In the genomic region with DNA sequence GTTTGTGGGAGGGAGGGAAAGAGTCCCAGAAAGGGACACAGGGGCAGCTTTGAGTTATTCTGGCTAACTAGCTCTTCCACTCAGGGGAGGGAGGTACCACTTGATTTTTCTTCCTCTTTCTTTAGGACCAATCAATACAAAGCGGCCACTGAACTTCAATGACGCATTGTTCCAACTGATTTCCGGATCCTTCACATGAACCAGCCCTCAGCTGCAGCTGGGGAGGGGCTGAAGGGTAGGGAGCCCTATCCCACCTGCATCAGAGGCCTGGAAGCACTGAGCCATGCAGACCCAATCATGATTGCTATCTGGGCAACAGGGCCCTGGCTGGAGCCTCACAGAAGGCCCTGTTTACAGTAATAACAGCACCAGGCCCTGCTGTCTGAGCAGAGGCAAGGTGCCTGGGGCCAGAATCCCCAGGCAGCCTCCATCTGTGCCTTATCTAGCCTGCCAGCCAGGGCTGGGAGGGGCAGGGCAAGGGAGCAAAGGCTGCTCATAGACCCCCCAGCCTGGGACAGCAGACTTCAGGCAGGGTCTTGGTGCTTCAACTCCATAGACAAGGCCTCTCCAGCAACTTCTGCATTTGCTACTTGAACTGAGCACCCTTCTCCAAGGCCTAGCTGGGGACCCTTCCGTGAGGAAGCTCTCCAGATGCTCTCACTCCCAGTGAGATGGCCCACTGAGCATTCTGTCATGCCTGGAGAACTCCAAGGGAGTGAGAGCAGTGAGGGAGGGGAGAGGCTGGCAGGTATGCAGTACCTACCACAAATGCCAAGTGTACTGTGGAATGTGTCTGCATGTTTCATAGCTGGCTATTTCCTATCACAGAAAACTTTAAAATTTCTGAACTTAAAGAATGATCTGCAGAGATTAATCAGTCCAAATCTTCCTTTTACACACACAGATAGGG, we compare ENCODE assay signal across 9 cellular contexts. TPM values are rescaled to one million over a fixed set of nuclear protein-coding genes. Genes with fewer than 3 reads are reported as not detected.
DNase-seq lines count a peak whose midpoint lies in the region; FAIRE-seq and TF ChIP-seq lines count a peak whose summit lies in the region.
"Had no signal": no experiment of that assay in that cellular context is flagged by ENCODE, and none has a peak within 500 bp of the region (broad histone marks: within the 10 kb centered on the region; RNA-seq: fewer than 3 reads in every experiment).

No MANE protein-coding gene starts in this region.

- TF ChIP-seq CTCF in WERI-Rb-1 (IDR thresholded peaks at IDR 0.05; ENCODE audit: low read depth, low read length): no peak
- TF ChIP-seq CTCF in kidney epithelial cell (IDR thresholded peaks at IDR 0.05; ENCODE audit: insufficient read depth, low read length, poor library complexity, severe bottlenecking): no peak
- TF ChIP-seq CTCF in transverse colon (IDR thresholded peaks at IDR 0.05): no peak

- H3K9ac ChIP-seq in HUES48 (ENCODE audit: low read depth, low read length): no peak overlapping the region

- no peaks in the 10 kb centered on the region for H3K36me3 ChIP-seq in HUES48 (ENCODE audit: control insufficient read depth, insufficient read depth, low read length)
- no peaks in the 10 kb centered on the region; the same call in 1 of the 2 replicates for H3K36me3 ChIP-seq in WERI-Rb-1
- no peaks in the 10 kb centered on the region for H3K36me3 ChIP-seq in kidney epithelial cell (ENCODE audit: control insufficient read depth, insufficient read depth, low read length)
- no peaks in the 10 kb centered on the region for H3K36me3 ChIP-seq in transverse colon

- H3K9me3 ChIP-seq in HUES48 (ENCODE audit: control insufficient read depth, insufficient read depth, low read length) (no peaks in the 10 kb centered on the region), WERI-Rb-1 (ENCODE audit: severe bottlenecking) (no peaks in the 10 kb centered on the region), transverse colon (no peaks in the 10 kb centered on the region)
- H3K9me3 ChIP-seq: A549 had no signal

- H3K27ac ChIP-seq in HUES48 (ENCODE audit: low read depth, low read length): peak overlapping the region; percentile 16
- peak overlapping the region; percentile 7; the same call in 1 of the 2 replicates for H3K27ac ChIP-seq in WERI-Rb-1
- peak overlapping the region; percentile 45 to 58 (median 54) for H3K27ac ChIP-seq in transverse colon
- H3K27ac ChIP-seq: A549 had no signal

- TF ChIP-seq POLR2A in transverse colon (IDR thresholded peaks at IDR 0.05) (no peak), GM12892 (IDR thresholded peaks at IDR 0.05; ENCODE audit: low read depth, low read length) (no peak)

- H3K4me1 ChIP-seq in HUES48 (ENCODE audit: control insufficient read depth, insufficient read depth, low read length) (peaks cover 44% of the 10 kb centered on the region), transverse colon (peaks cover 8 to 10% (median 9%) of the 10 kb centered on the region in 4 donors)

- DNase-seq in NCI-H2081 (lab: John Stamatoyannopoulos, UW): peak; percentile 45 to 72
- no peak for DNase-seq in NCI-H2081 treated with DMSO at 0.1 percent for 48 hours (lab: John Stamatoyannopoulos, UW)
- DNase-seq in WERI-Rb-1: no peak
- peak; percentile 43 for DNase-seq in kidney epithelial cell (ENCODE audit: low read depth)
- DNase-seq in transverse colon: peak; percentile 25
- DNase-seq in activated effector memory CD4-positive, alpha-beta T cell treated with anti-CD3 and anti-CD28 coated beads, Interleukin-2, amount 50 U/mL, for 16 hours: no peak
- DNase-seq in GM12892 (ENCODE audit: insufficient read length): no peak

- no peak overlapping the region for H3K4me3 ChIP-seq in HUES48 (ENCODE audit: low read depth, low read length)
- H3K4me3 ChIP-seq in WERI-Rb-1 (ENCODE audit: low read depth, low read length): no peak overlapping the region
- H3K4me3 ChIP-seq in kidney epithelial cell (ENCODE audit: low read depth, low read length): no peak overlapping the region
- H3K4me3 ChIP-seq in transverse colon: no peak overlapping the region
- H3K4me3 ChIP-seq: A549 had no signal

- TF ChIP-seq EP300 in transverse colon (IDR thresholded peaks at IDR 0.05; ENCODE audit: low read depth): no peak

- in situ Hi-C loops in transverse colon (cut with MboI; ENCODE audit: low pct_ligation_motif_present in 1 of 4, low pct_unique_long_range_greater_than_20kb in 1 of 4, low sequenced_read_pairs in 3 of 4): loop anchor here in 3 of 4 donors (25.0 kb wide), 1 partner anchor 425 kb away; a partner anchor contains a TSS

- 79 to 90% methylated on average over 3 to 4 of the region's 4 CpGs for WGBS in transverse colon (ENCODE audit: low coverage in 1 of 2), 2 donors

- intact Hi-C loops in transverse colon (cut with DNase I; ENCODE audit: low total_unique reads): no loop called here

- H3K27me3 ChIP-seq in HUES48 (ENCODE audit: control insufficient read depth, insufficient read depth, low read length) (no peaks in the 10 kb centered on the region), WERI-Rb-1 (ENCODE audit: insufficient read depth, low read depth, severe bottlenecking) (no peaks in the 10 kb centered on the region), kidney epithelial cell (ENCODE audit: control insufficient read depth, insufficient read depth, low read length) (no peaks in the 10 kb centered on the region), transverse colon (no peaks in the 10 kb centered on the region)

- no peak for FAIRE-seq in GM12892 (lab: Jason Lieb, UNC)
- FAIRE-seq: A549 had no signal

RNA-seq across cellular contexts. Expression of a gene that starts 22.5 kb away (rescaled TPM):
- total RNA-seq in kidney epithelial cell (31.6 and 31.8 TPM in 2 replicates), transverse colon (10 to 100 TPM in 2 of 4 donors, 1 to 10 TPM in 2; 4.9 to 19.7 (median 11.0) TPM)
- 15.5 TPM for polyA plus RNA-seq in GM12892 (2012; ENCODE audit: missing spikeins)

Comparison
In these comparisons a context has a peak if more than half of its experiments do, and no peak if none do; other contexts are left out.
1. DNase-seq: peak in NCI-H2081 (2 of 2), kidney epithelial cell (single experiment) and transverse colon (single experiment); none in NCI-H2081 treated with DMSO at 0.1 percent for 48 hours (single experiment), WERI-Rb-1 (single experiment), activated effector memory CD4-positive, alpha-beta T cell treated with anti-CD3 and anti-CD28 coated beads, Interleukin-2, amount 50 U/mL, for 16 hours (single experiment) and GM12892 (single experiment).
2. Peak in every context shown above with its lines, with median percentiles within 50 percentile points of each other: H3K27ac ChIP-seq.